Comparison of ENCODE assay signal across 19 cellular contexts in the genomic region with DNA sequence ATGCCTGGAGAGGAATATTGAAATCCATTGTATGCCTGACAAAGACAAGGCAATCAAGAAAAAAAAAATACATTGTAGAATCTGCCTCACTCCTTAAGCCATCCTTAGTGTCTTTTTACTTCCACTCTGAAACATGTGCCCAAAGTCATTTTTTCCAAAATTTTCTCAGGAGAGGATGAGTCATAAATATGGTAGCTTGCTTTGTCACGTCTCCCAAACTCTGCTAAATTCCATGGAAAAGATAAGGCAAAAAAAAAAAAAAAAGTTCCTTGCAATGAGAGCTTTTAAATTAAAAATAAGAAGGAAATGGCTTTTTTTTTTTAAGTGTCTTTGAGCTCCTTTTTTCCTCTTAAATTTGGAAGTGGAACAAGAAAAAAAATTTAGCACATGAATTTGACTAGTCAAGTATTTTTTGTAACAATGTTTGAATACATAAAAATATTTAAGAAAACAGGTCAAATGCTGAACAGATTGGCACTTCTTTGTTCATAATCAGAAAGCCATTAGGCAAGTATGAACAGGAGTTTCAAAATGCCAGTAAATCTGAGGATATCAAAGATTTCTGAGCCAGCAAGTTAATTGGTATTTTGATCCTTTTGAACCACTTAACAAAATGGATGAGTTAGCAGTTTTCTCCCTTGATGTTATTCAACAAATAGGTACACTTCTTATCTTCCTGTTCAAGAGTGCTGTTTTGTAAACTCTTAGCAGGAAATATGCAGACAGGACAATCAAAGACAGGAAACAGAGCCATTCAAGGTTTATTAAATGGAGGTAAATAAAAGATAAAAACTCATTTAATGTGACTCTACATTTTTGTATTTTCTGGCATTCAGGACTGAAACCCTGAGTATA.
DNase-seq lines count a peak whose midpoint lies in the region; ATAC-seq and TF ChIP-seq lines count a peak whose summit lies in the region.
"Had no signal": no experiment of that assay in that cellular context is flagged by ENCODE, and none has a peak within 500 bp of the region (broad histone marks: within the 10 kb centered on the region; RNA-seq: fewer than 3 reads in every experiment).

No MANE protein-coding gene starts in this region.

- H3K4me3 ChIP-seq in foreskin fibroblast (ENCODE audit: low read depth in 1 of 2, low read length in 2 of 2) (no peak overlapping the region), neuronal stem cell (ENCODE audit: low read length in 2 of 2) (no peak overlapping the region)
- H3K4me3 ChIP-seq: left ventricle myocardium inferior had no signal

- H3K36me3 ChIP-seq in neuronal stem cell (replicated peaks in 1 of 2; ENCODE audit: control insufficient read depth in 2 of 2, insufficient read depth in 2 of 2, low read length in 2 of 2), result peaks cover 0 to 2% of the 10 kb centered on the region in 2 donors
- H3K36me3 ChIP-seq: left ventricle myocardium inferior had no signal

- H4K91ac ChIP-seq in neuronal stem cell (ENCODE audit: low read depth, low read length, poor library complexity), result no peak overlapping the region

- CTCF ChIA-PET in GM10248 (lab: Yijun Ruan, JAX), result interaction anchor here (1.6 kb wide), 1 partner anchor 48 kb away, joined by 3 read pairs; no protein-coding TSS in a partner anchor

- H3K18ac ChIP-seq in neuronal stem cell (ENCODE audit: low read length), result no peak overlapping the region

- H3K27ac ChIP-seq in neuronal stem cell (replicated peaks; ENCODE audit: low read length), result no peak overlapping the region
- H3K27ac ChIP-seq: left ventricle myocardium inferior had no signal

- H2BK15ac ChIP-seq in neuronal stem cell (ENCODE audit: low read length), result no peak overlapping the region

- POLR2A ChIA-PET in GM10248 (lab: Yijun Ruan, JAX), result no interaction called here

- no CpG with 5 or more reads among the region's 1 CpG for WGBS in neuronal stem cell (ENCODE audit: extremely low coverage in 2 of 2, insufficient read length in 2 of 2, insufficient replicate concordance in 1 of 2), 2 donors

- H2AK5ac ChIP-seq in neuronal stem cell (ENCODE audit: low read depth, low read length), result no peak overlapping the region

- H2BK120ac ChIP-seq in neuronal stem cell (ENCODE audit: low read depth, low read length), result no peak overlapping the region

- no peak overlapping the region for H3K14ac ChIP-seq in neuronal stem cell (ENCODE audit: low read length)

- H3K27me3 ChIP-seq in neuronal stem cell (ENCODE audit: control insufficient read depth in 3 of 3, insufficient read depth in 3 of 3, low read depth in 1 of 3, low read length in 3 of 3), result no peaks in the 10 kb centered on the region

- ATAC-seq in GM19023 (IDR thresholded peaks at IDR 0.05; ENCODE audit: unreplicated experiment), result no peak
- ATAC-seq: activated T-cell treated with anti-CD3 and anti-CD28 coated beads, Interleukin-2, amount 50 U/mL, for 72 hours; naive thymus-derived CD8-positive, alpha-beta T cell had no signal

- no peak for TF ChIP-seq CTCF in foreskin fibroblast (IDR thresholded peaks at IDR 0.05; ENCODE audit: low read depth, low read length)
- no peak for TF ChIP-seq CTCF in GM10248 (IDR thresholded peaks at IDR 0.05; ENCODE audit: control extremely low read depth, extremely low read depth, low read depth, missing control alignments)

- no peak overlapping the region for H2AFZ ChIP-seq in neuronal stem cell (ENCODE audit: low read length)

- no peaks in the 10 kb centered on the region for H3K9me3 ChIP-seq in neuronal stem cell (replicated peaks in 1 of 2; ENCODE audit: control insufficient read depth in 2 of 2, insufficient read depth in 1 of 2, low read depth in 1 of 2, low read length in 2 of 2)

- DNase-seq in COLO829 (ENCODE audit: low spot score), result peak; percentile 42
- DNase-seq in EL, result peak; percentile 43
- DNase-seq in NCI-H446 treated with DMSO at 0.1 percent for 48 hours (lab: John Stamatoyannopoulos, UW), result peak; percentile 50
- DNase-seq in foreskin fibroblast, result peak; percentile 1 to 10
- DNase-seq in GM10248 (ENCODE audit: extremely low spot score), result no peak
- DNase-seq in neuronal stem cell (ENCODE audit: low spot score), result no peak
- no peak for DNase-seq in cerebellar nuclear complex (lab: John Stamatoyannopoulos, UW)
- DNase-seq: activated CD4-positive, alpha-beta memory T cell treated with anti-CD3 and anti-CD28 coated beads for 36 hours; activated naive CD8-positive, alpha-beta T cell treated with anti-CD3 and anti-CD28 coated beads, Interleukin-2, amount 10 ng/mL, durations not matched to agents 7 days and 5 days; activated T-cell treated with anti-CD3 and anti-CD28 coated beads, Interleukin-2, amount 50 U/mL, for 72 hours; caudate nucleus; DND-41; effector CD8-positive, alpha-beta T cell; foreskin melanocyte; left ventricle myocardium inferior; naive thymus-derived CD8-positive, alpha-beta T cell; NCI-H345; stimulated activated CD4-positive, alpha-beta T cell treated with anti-CD3 and anti-CD28 coated beads, Interleukin-15, amount 100 ng/mL, for 24 hours had no signal

- H3K23ac ChIP-seq in neuronal stem cell (ENCODE audit: low read depth, low read length, poor library complexity), result no peak overlapping the region

- no peak overlapping the region for H3K4ac ChIP-seq in neuronal stem cell (ENCODE audit: low read length)

- no peaks in the 10 kb centered on the region for H3K79me1 ChIP-seq in neuronal stem cell (ENCODE audit: low read depth, low read length)

- no peak overlapping the region for H2BK12ac ChIP-seq in neuronal stem cell (ENCODE audit: low read length)

- no peak overlapping the region for H3K9ac ChIP-seq in neuronal stem cell (ENCODE audit: low read depth, low read length, poor library complexity)

- no peak overlapping the region for H2BK5ac ChIP-seq in neuronal stem cell (ENCODE audit: low read length)

- H3K4me2 ChIP-seq in neuronal stem cell (ENCODE audit: insufficient read depth, low read length, poor library complexity, severe bottlenecking), result no peak overlapping the region

- no peak overlapping the region for H4K8ac ChIP-seq in neuronal stem cell (ENCODE audit: low read depth, low read length)

- H3K4me1 ChIP-seq in neuronal stem cell (ENCODE audit: control insufficient read depth in 2 of 2, insufficient read depth in 1 of 2, low read depth in 1 of 2, low read length in 2 of 2), result no peaks in the 10 kb centered on the region

Comparison
In these comparisons a context has a peak if more than half of its experiments do, and no peak if none do; other contexts are left out.
1. DNase-seq: peak in COLO829 (single experiment), EL (single experiment), NCI-H446 treated with DMSO at 0.1 percent for 48 hours (single experiment) and foreskin fibroblast (2 of 2); none in GM10248 (single experiment), neuronal stem cell (single experiment) and cerebellar nuclear complex (0 of 2).